ENCODE assay signal across 9 cellular contexts in the genomic region with DNA sequence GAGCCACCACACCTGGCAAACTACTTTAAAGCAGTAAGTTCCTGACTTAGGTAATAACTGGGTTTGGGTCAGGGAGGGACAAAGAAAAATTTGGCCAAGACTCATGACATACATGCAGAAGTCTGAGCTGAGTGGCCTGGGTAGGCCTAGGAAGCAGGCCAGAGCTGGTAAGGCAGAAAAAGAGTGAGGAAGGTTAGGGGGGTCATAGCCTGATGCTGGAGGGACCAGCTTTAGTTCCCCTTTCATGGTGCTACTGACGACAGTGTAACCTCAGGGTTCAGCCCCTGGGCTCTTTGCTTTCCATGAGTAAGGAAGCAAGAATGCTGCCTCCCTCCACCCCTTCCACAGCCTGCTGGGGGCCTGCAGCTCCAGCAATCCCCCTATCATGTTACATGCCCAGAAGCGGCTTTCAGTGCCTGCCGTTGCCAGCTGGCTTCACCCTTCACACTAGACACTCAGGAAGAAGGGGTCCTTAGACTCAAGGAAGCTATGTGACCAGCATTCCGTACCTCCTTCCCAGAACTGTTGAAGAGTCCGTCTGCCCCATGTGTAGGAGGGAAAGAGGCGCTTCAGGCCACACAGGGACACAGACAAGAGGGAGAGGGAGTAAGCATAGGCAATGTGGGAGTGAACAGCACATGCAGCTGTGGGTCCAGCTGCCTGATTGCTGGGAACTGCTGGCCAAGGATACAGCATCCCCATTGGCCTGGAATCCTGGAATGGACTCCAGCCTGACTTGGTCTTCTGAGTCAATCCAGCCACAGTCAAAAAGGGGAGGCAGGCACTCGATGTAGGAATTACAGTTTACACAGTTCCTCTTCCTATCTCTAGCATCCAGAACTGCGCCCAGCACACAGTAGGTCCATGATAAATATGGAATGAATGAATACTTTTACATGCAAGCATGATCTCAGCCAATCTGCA. TPM values are rescaled to one million over a fixed set of nuclear protein-coding genes. Genes with fewer than 3 reads are reported as not detected.
A peak's percentile ranks its signal among the peaks of the same experiment; 100 is the strongest.
DNase-seq lines count a peak whose midpoint lies in the region; ATAC-seq lines count a peak whose summit lies in the region.
"Had no signal": no experiment of that assay in that cellular context is flagged by ENCODE, and none has a peak within 500 bp of the region (broad histone marks: within the 10 kb centered on the region; RNA-seq: fewer than 3 reads in every experiment).

No MANE protein-coding gene starts in this region.

- ATAC-seq in naive thymus-derived CD8-positive, alpha-beta T cell, result no peak

- no peak overlapping the region for H3K4me3 Mint-ChIP-seq in naive thymus-derived CD8-positive, alpha-beta T cell
- H3K4me3 Mint-ChIP-seq: central memory CD8-positive, alpha-beta T cell had no signal

- DNase-seq in AG08396 (ENCODE audit: low spot score), result peak; percentile 81
- peak; percentile 51 for DNase-seq in LoVo (ENCODE audit: low spot score)
- peak; percentile 93 for DNase-seq in amniotic stem cell (lab: John Stamatoyannopoulos, UW)
- peak; percentile 81 for DNase-seq in iPS-NIHi7 (ENCODE audit: extremely low spot score)
- DNase-seq in stromal cell of bone marrow (ENCODE audit: low read depth), result peak; percentile 99
- DNase-seq in stimulated activated naive CD4-positive, alpha-beta T cell (lab: John Stamatoyannopoulos, UW), result no peak
- DNase-seq in HUDEP-2 (lab: John Stamatoyannopoulos, UW; ENCODE audit: unreplicated experiment in 76 of 76), result no peak
- no peak for DNase-seq in naive thymus-derived CD8-positive, alpha-beta T cell

- H3K9me3 Mint-ChIP-seq in naive thymus-derived CD8-positive, alpha-beta T cell, result no peaks in the 10 kb centered on the region
- H3K9me3 Mint-ChIP-seq: central memory CD8-positive, alpha-beta T cell had no signal

- no peaks in the 10 kb centered on the region for H3K36me3 Mint-ChIP-seq in naive thymus-derived CD8-positive, alpha-beta T cell

- POLR2A ChIA-PET in naive thymus-derived CD8-positive, alpha-beta T cell (lab: Charles Lee), result no interaction called here

- no peak overlapping the region for H3K27ac Mint-ChIP-seq in naive thymus-derived CD8-positive, alpha-beta T cell

- peaks cover 33 to 75% (median 39%) of the 10 kb centered on the region in 5 donors for H3K27me3 Mint-ChIP-seq in naive thymus-derived CD8-positive, alpha-beta T cell

- H3K4me1 Mint-ChIP-seq in naive thymus-derived CD8-positive, alpha-beta T cell, result peaks cover 13 to 32% (median 26%) of the 10 kb centered on the region in 4 donors

RNA-seq across cellular contexts. Expression of a gene that starts 4.1 kb away (rescaled TPM):
- total RNA-seq in naive thymus-derived CD8-positive, alpha-beta T cell, result under 1 TPM; 0.26 to 0.30 TPM
- polyA plus RNA-seq in naive thymus-derived CD8-positive, alpha-beta T cell, result not detected

RNA-seq across cellular contexts. Expression of a gene that starts 32.4 kb away (rescaled TPM):
- 10 to 100 TPM; 60.4 to 61.7 TPM for total RNA-seq in naive thymus-derived CD8-positive, alpha-beta T cell
- 1 to 10 TPM; 4.6 to 6.7 (median 5.1) TPM for polyA plus RNA-seq in naive thymus-derived CD8-positive, alpha-beta T cell

Comparison
In these comparisons a context has a peak if more than half of its experiments do, and no peak if none do; other contexts are left out.
1. DNase-seq: peak in AG08396 (single experiment), LoVo (single experiment), amniotic stem cell (single experiment), iPS-NIHi7 (single experiment) and stromal cell of bone marrow (single experiment); none in stimulated activated naive CD4-positive, alpha-beta T cell (0 of 6), HUDEP-2 (0 of 76) and naive thymus-derived CD8-positive, alpha-beta T cell (0 of 10).